Comparison of ENCODE assay signal across 10 cellular contexts in the genomic region with DNA sequence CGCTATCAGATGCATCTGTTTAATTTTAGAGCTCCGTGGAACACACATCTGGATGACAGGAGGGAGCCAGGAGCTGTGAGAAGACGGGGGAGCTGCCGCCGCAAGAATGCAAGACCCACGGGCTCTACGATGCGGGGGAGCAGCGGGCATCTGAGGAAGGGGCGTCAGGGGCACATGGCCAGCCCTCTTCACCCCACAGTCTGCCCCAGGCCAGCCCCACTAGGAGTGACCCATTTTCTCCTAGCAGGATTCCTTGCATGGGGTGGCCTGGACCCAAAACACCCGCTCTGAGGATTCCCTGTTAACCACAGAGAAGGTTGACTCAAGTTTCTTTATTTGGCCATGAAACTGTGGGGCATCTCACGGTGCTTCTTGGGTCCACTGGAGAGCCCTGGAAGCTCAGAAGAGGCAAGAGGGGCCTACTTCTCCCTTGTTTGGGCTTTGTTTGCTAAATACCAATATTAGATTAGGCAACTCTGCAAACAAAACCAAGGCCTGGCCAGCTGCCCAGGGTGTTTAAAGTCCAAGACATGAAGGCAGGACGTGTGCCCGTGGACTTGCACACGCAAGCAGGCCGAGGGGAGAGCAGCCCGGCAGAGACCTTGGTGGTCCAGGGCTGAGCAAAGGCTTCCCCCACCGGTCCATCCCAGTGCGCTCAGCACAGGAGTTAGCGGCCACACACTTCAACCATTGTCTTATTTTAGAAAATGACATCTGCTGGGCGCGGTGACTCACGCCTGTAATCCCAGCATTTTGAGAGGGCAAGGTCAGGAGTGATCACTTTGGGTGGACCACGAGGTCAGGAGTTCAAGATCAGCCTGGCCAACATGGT.
DNase-seq lines count a peak whose midpoint lies in the region; ATAC-seq and TF ChIP-seq lines count a peak whose summit lies in the region.
"Had no signal": no experiment of that assay in that cellular context is flagged by ENCODE, and none has a peak within 500 bp of the region (broad histone marks: within the 10 kb centered on the region; RNA-seq: fewer than 3 reads in every experiment).

No MANE protein-coding gene starts in this region.

- no peaks in the 10 kb centered on the region for H3K9me3 ChIP-seq in colonic mucosa
- no peaks in the 10 kb centered on the region for H3K9me3 ChIP-seq in endodermal cell (ENCODE audit: control insufficient read depth, low read length)

- intact Hi-C loops in colonic mucosa (cut with DNase I) = loop anchor here (5.0 kb wide), 1 partner anchor 51 kb away; no protein-coding TSS in a partner anchor

- peaks cover 25% of the 10 kb centered on the region for H3K4me1 Mint-ChIP-seq in endodermal cell
- H3K4me1 Mint-ChIP-seq in activated T-cell treated with anti-CD3 and anti-CD28 coated beads, Interleukin-2, amount 50 U/mL, for 4 hours (ENCODE audit: low read depth) = peaks cover 14% of the 10 kb centered on the region

- H3K9me3 Mint-ChIP-seq in endodermal cell = peaks cover 4% of the 10 kb centered on the region
- peaks cover 4% of the 10 kb centered on the region for H3K9me3 Mint-ChIP-seq in activated T-cell treated with anti-CD3 and anti-CD28 coated beads, Interleukin-2, amount 50 U/mL, for 4 hours
- H3K9me3 Mint-ChIP-seq: CD4-positive, alpha-beta T cell had no signal

- H3K27me3 ChIP-seq in colonic mucosa (no peaks in the 10 kb centered on the region), endodermal cell (ENCODE audit: control insufficient read depth, insufficient read depth, low read length, poor library complexity, severe bottlenecking) (no peaks in the 10 kb centered on the region)

- H3K27me3 Mint-ChIP-seq in endodermal cell (ENCODE audit: insufficient read depth) = peaks cover 2% of the 10 kb centered on the region
- H3K27me3 Mint-ChIP-seq in activated T-cell treated with anti-CD3 and anti-CD28 coated beads, Interleukin-2, amount 50 U/mL, for 4 hours (ENCODE audit: low read depth) = no peaks in the 10 kb centered on the region
- H3K27me3 Mint-ChIP-seq: CD4-positive, alpha-beta T cell had no signal

- H3K36me3 ChIP-seq in colonic mucosa = no peaks in the 10 kb centered on the region
- no peaks in the 10 kb centered on the region for H3K36me3 ChIP-seq in endodermal cell (ENCODE audit: control insufficient read depth, insufficient read depth, low read length)

- H3K27ac ChIP-seq in colonic mucosa (peak overlapping the region; percentile 47), endodermal cell (ENCODE audit: low read depth, low read length) (no peak overlapping the region)

- no peak overlapping the region for H3K4me3 Mint-ChIP-seq in endodermal cell
- no peak overlapping the region for H3K4me3 Mint-ChIP-seq in activated T-cell treated with anti-CD3 and anti-CD28 coated beads, Interleukin-2, amount 50 U/mL, for 4 hours
- H3K4me3 Mint-ChIP-seq: CD4-positive, alpha-beta T cell had no signal

- H3K4me3 ChIP-seq in LNCaP clone FGC (ENCODE audit: low read depth, low read length) (no peak overlapping the region), colonic mucosa (no peak overlapping the region), endodermal cell (ENCODE audit: low read length) (no peak overlapping the region)

- DNase-seq in AG08395 (ENCODE audit: low spot score) = peak; percentile 82
- DNase-seq in LNCaP clone FGC (ENCODE audit: low read depth) = peak; percentile 94
- DNase-seq in colonic mucosa = peak; percentile 96
- DNase-seq in midbrain (lab: John Stamatoyannopoulos, UW) = peak; percentile 16
- DNase-seq in endodermal cell = no peak
- no peak for DNase-seq in globus pallidus (ENCODE audit: low spot score)
- no peak for DNase-seq in activated T-cell treated with anti-CD3 and anti-CD28 coated beads, Interleukin-2, amount 50 U/mL, for 4 hours
- no peak for DNase-seq in activated T-cell treated with anti-CD3 and anti-CD28 coated beads, Interleukin-2, amount 50 U/mL, for 1 hour
- DNase-seq: CD4-positive, alpha-beta T cell; NCI-H1694 had no signal

- H3K36me3 Mint-ChIP-seq in endodermal cell (ENCODE audit: low read depth) = no peaks in the 10 kb centered on the region
- peaks cover 4% of the 10 kb centered on the region for H3K36me3 Mint-ChIP-seq in activated T-cell treated with anti-CD3 and anti-CD28 coated beads, Interleukin-2, amount 50 U/mL, for 4 hours (ENCODE audit: insufficient read depth)

- no peak for ATAC-seq in activated T-cell treated with anti-CD3 and anti-CD28 coated beads, Interleukin-2, amount 50 U/mL, for 4 hours

- H3K9ac ChIP-seq in colonic mucosa (ENCODE audit: low read depth in 2 of 2, low read length in 2 of 2) (peak overlapping the region in 1 of 2 donors; percentile 31), endodermal cell (ENCODE audit: extremely low read depth, low read length, poor library complexity, severe bottlenecking) (no peak overlapping the region)

- WGBS in endodermal cell (ENCODE audit: insufficient coverage in 1 of 2, insufficient read length in 1 of 2), 2 experiments = 92 to 96% methylated on average over 17 to 24 of the region's 24 CpGs

- no peak overlapping the region for H3K27ac Mint-ChIP-seq in endodermal cell
- H3K27ac Mint-ChIP-seq: CD4-positive, alpha-beta T cell had no signal

- H3K4me1 ChIP-seq in colonic mucosa (peaks cover 14% of the 10 kb centered on the region), endodermal cell (ENCODE audit: control insufficient read depth, insufficient read depth, low read length) (peaks cover 8% of the 10 kb centered on the region)

- TF ChIP-seq CTCF in LNCaP clone FGC (IDR thresholded peaks at IDR 0.05; ENCODE audit: control insufficient read depth, extremely low read depth, insufficient read depth) (no peak), colonic mucosa (IDR thresholded peaks at IDR 0.05) (no peak), endodermal cell (conservative IDR thresholded peaks at IDR 0.05) (no peak)

Comparison
In these comparisons a context has a peak if more than half of its experiments do, and no peak if none do; other contexts are left out.
1. DNase-seq: peak in AG08395 (single experiment), LNCaP clone FGC (single experiment), colonic mucosa (single experiment) and midbrain (single experiment); none in endodermal cell (single experiment), globus pallidus (single experiment), activated T-cell treated with anti-CD3 and anti-CD28 coated beads, Interleukin-2, amount 50 U/mL, for 4 hours (single experiment) and activated T-cell treated with anti-CD3 and anti-CD28 coated beads, Interleukin-2, amount 50 U/mL, for 1 hour (single experiment).